In the genomic region with DNA sequence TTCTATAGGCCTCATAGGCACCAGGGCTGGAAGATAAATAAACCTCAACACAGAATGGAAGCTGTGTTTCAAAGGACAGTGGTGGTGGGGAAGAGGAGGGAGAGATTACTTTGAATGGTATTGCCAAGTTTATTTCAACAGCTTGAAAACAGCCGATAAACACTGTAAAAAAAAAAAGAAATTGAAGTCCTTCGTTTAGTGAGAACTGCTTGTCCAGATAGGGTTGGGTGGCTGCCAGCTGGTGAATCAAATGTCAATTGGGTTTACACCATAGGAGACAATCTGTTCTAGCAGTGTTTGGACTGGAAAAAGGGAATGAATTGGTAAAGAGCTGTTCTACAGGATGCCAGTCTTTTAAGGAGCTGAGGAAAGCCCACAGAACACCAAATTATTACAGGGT, we compare ENCODE assay signal across 14 cellular contexts.
DNase-seq lines count a peak whose midpoint lies in the region; ATAC-seq and FAIRE-seq lines count a peak whose summit lies in the region.
"Had no signal": no experiment of that assay in that cellular context is flagged by ENCODE, and none has a peak within 500 bp of the region (broad histone marks: within the 10 kb centered on the region; RNA-seq: fewer than 3 reads in every experiment).

No MANE protein-coding gene starts in this region.

- H3K9me3 ChIP-seq in small intestine (ENCODE audit: control insufficient read depth, low read depth), result no peaks in the 10 kb centered on the region

- H3K4me3 ChIP-seq in small intestine (ENCODE audit: low read depth in 1 of 2, low read length in 2 of 2), result no peak overlapping the region
- H3K4me3 ChIP-seq: coronary artery, SK-N-MC had no signal

- H3K27ac ChIP-seq in small intestine (ENCODE audit: low read depth in 1 of 2, low read length in 1 of 2), result no peak overlapping the region
- H3K27ac ChIP-seq: 22Rv1, coronary artery, KMS-11, SK-N-MC had no signal

- no peaks in the 10 kb centered on the region for H3K27me3 ChIP-seq in small intestine (ENCODE audit: control insufficient read depth in 2 of 2, insufficient read depth in 2 of 2, low read length in 2 of 2)

- ATAC-seq in Right ventricle myocardium superior (ENCODE audit: poor library complexity), result peak; percentile 95

- DNase-seq in DMS53 (lab: John Stamatoyannopoulos, UW) (peak; percentile 18), DMS53 treated with DMSO at 0.1 percent for 48 hours (lab: John Stamatoyannopoulos, UW; ENCODE audit: unreplicated experiment) (no peak), NCI-H446 treated with DMSO at 0.1 percent for 48 hours (lab: John Stamatoyannopoulos, UW) (peak; percentile 90), Right ventricle myocardium superior (peak; percentile 87), small intestine (peak; percentile 43), dermis blood vessel endothelial cell (no peak), 8988T (no peak), GOT3 (lab: John Stamatoyannopoulos, UW) (no peak)
- DNase-seq: GDM1 had no signal

- no peak for FAIRE-seq in small intestine (lab: Jason Lieb, UNC)
- FAIRE-seq: GM19239 had no signal

- 6 to 29% (median 22%) methylated on average over 2 of the region's 2 CpGs for WGBS in small intestine, 3 donors

- no peaks in the 10 kb centered on the region for H3K36me3 ChIP-seq in small intestine (ENCODE audit: control insufficient read depth in 2 of 2, insufficient read depth in 2 of 2, low read length in 2 of 2)

- H3K4me1 ChIP-seq in small intestine (ENCODE audit: control insufficient read depth in 2 of 2, insufficient read depth in 1 of 2, low read depth in 1 of 2, low read length in 1 of 2), result no peaks in the 10 kb centered on the region

- intact Hi-C loops in Right ventricle myocardium superior (cut with DNase I), result no loop called here

Comparison
In these comparisons a context has a peak if more than half of its experiments do, and no peak if none do; other contexts are left out.
1. DNase-seq: peak in DMS53 (single experiment), NCI-H446 treated with DMSO at 0.1 percent for 48 hours (single experiment), Right ventricle myocardium superior (single experiment) and small intestine (single experiment); none in DMS53 treated with DMSO at 0.1 percent for 48 hours (single experiment), dermis blood vessel endothelial cell (single experiment), 8988T (single experiment) and GOT3 (single experiment).